Comparison of ENCODE assay signal across 18 cellular contexts in the genomic region with DNA sequence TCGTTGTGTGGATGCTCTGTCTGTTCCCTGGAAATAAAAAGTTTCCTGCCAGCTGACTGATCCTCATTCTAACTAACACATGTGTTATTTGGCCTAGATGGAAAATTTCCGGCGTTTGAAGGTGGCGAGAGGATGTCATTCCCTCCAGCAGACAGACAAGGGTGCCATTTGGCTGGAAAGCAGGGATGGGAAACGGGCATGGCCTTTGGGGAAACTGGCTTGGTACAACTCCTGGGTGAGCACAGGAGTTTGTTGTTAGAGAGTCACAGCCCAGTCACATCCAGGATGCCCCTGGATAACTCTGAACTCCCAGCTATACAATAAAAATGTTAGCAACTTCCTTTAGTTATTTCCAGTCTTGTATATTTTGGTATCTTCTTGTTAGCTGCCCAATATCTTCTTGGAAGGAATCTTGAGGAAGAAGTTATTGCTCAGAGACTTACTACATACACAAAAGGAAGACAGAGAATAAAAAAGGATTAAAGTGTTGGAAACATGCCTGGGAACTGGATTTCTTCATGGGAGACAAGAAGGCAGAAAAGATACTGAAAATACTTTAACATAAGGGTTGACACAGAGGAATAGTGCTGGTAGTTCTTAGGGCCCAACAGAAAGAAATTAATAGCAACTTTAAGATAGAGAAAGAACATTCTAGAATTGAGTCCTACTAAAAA. TPM values are rescaled to one million over a fixed set of nuclear protein-coding genes. Genes with fewer than 3 reads are reported as not detected.
DNase-seq lines count a peak whose midpoint lies in the region; ATAC-seq, FAIRE-seq and TF ChIP-seq lines count a peak whose summit lies in the region.
"Had no signal": no experiment of that assay in that cellular context is flagged by ENCODE, and none has a peak within 500 bp of the region (broad histone marks: within the 10 kb centered on the region; RNA-seq: fewer than 3 reads in every experiment).

No MANE protein-coding gene starts in this region.

- DNase-seq in GM23248, result peak; percentile 47
- no peak for DNase-seq in bronchial epithelial cell (ENCODE audit: low read depth)
- peak; percentile 62 for DNase-seq in skeletal muscle cell (ENCODE audit: low read depth)
- no peak for DNase-seq in NCI-H2227 (lab: John Stamatoyannopoulos, UW; ENCODE audit: unreplicated experiment)
- DNase-seq in stimulated activated effector memory CD8-positive, alpha-beta T cell treated with anti-CD3 and anti-CD28 coated beads, Interleukin-12 subunit alpha, Interleukin-12 subunit beta, amount 100 ng/mL, for 72 hours (ENCODE audit: low spot score in 2 of 2), result no peak
- DNase-seq: activated CD4-positive, alpha-beta T cell treated with anti-CD3 and anti-CD28 coated beads, Interleukin-2, amount 10 ng/mL, durations not matched to agents 7 days and 5 days; activated T-cell treated with anti-CD3 and anti-CD28 coated beads, Interleukin-2, amount 50 U/mL, for 1 hour; BE2C; GDM1; NCI-H187 treated with DMSO at 0.1 percent for 48 hours; NCI-H526; stimulated activated naive CD8-positive, alpha-beta T cell treated with anti-CD3 and anti-CD28 coated beads, Interleukin-15, amount 100 ng/mL, for 72 hours had no signal

- no peak overlapping the region for H3K4me3 Mint-ChIP-seq in stimulated activated effector memory CD8-positive, alpha-beta T cell treated with anti-CD3 and anti-CD28 coated beads, Interleukin-12 subunit alpha, Interleukin-12 subunit beta, amount 100 ng/mL, for 72 hours
- H3K4me3 Mint-ChIP-seq: activated CD4-positive, alpha-beta T cell treated with anti-CD3 and anti-CD28 coated beads, Interleukin-2, amount 10 ng/mL, durations not matched to agents 7 days and 5 days; activated naive CD8-positive, alpha-beta T cell; stimulated activated naive CD8-positive, alpha-beta T cell treated with anti-CD3 and anti-CD28 coated beads, Interleukin-15, amount 100 ng/mL, for 72 hours had no signal

- H3K27ac ChIP-seq in GM23248, result peak overlapping the region; percentile 38
- H3K27ac ChIP-seq in gastroesophageal sphincter, result peak overlapping the region in 3 of 4 donors; percentile 28 to 71 (median 50)
- H3K27ac ChIP-seq: SK-N-MC had no signal

- H3K9ac ChIP-seq in GM23248, result no peak overlapping the region

- H4K20me1 ChIP-seq in GM23248 (ENCODE audit: insufficient read depth), result no peaks in the 10 kb centered on the region

- H3K9me3 ChIP-seq in GM23248 (ENCODE audit: low read depth), result no peaks in the 10 kb centered on the region
- H3K9me3 ChIP-seq in gastroesophageal sphincter, result no peaks in the 10 kb centered on the region
- H3K9me3 ChIP-seq: BE2C had no signal

- 27 to 49% methylated on average over 5 of the region's 5 CpGs for WGBS in GM23248 (ENCODE audit: low coverage in 1 of 2, low lambda C conversion rate in 2 of 2, missing lambda C conversion rate in 2 of 2), 2 experiments
- WGBS in gastroesophageal sphincter (ENCODE audit: low coverage in 1 of 2), 2 donors, result 19 to 60% methylated on average over 1 to 5 of the region's 5 CpGs

- H3K4me2 ChIP-seq in GM23248 (ENCODE audit: unreplicated experiment), result peak overlapping the region; percentile 44

- TF ChIP-seq POLR2A in gastroesophageal sphincter (IDR thresholded peaks at IDR 0.05), result no peak

- H3K27ac Mint-ChIP-seq in stimulated activated effector memory CD8-positive, alpha-beta T cell treated with anti-CD3 and anti-CD28 coated beads, Interleukin-12 subunit alpha, Interleukin-12 subunit beta, amount 100 ng/mL, for 72 hours, result no peak overlapping the region
- H3K27ac Mint-ChIP-seq: activated CD4-positive, alpha-beta T cell treated with anti-CD3 and anti-CD28 coated beads, Interleukin-2, amount 10 ng/mL, durations not matched to agents 7 days and 5 days; activated naive CD8-positive, alpha-beta T cell; stimulated activated naive CD8-positive, alpha-beta T cell treated with anti-CD3 and anti-CD28 coated beads, Interleukin-15, amount 100 ng/mL, for 72 hours had no signal

- H3K9me2 ChIP-seq in GM23248 (ENCODE audit: insufficient read depth), result no peaks in the 10 kb centered on the region; the same call in none of the 2 replicates

- TF ChIP-seq EP300 in gastroesophageal sphincter (IDR thresholded peaks at IDR 0.05), result no peak

- H3K36me3 ChIP-seq in GM23248 (ENCODE audit: low read depth) (no peaks in the 10 kb centered on the region), bronchial epithelial cell (ENCODE audit: control insufficient read depth, insufficient read depth, low read length) (no peaks in the 10 kb centered on the region), gastroesophageal sphincter (no peaks in the 10 kb centered on the region)
- H3K36me3 ChIP-seq: BE2C had no signal

- H3K4me3 ChIP-seq in GM23248 (no peak overlapping the region), bronchial epithelial cell (ENCODE audit: low read depth, low read length) (no peak overlapping the region), gastroesophageal sphincter (no peak overlapping the region), skeletal muscle cell (ENCODE audit: low read depth, low read length) (no peak overlapping the region)
- H3K4me3 ChIP-seq: SK-N-MC had no signal

- TF ChIP-seq CTCF in bronchial epithelial cell (IDR thresholded peaks at IDR 0.05; ENCODE audit: insufficient read depth, low read length, severe bottlenecking) (no peak), gastroesophageal sphincter (IDR thresholded peaks at IDR 0.05) (no peak)

- peaks cover 43% of the 10 kb centered on the region for H3K4me1 ChIP-seq in GM23248 (ENCODE audit: insufficient read depth)
- H3K4me1 ChIP-seq in gastroesophageal sphincter, result peaks cover 3 to 38% (median 11%) of the 10 kb centered on the region in 3 donors
- H3K4me1 ChIP-seq: BE2C had no signal

- no peaks in the 10 kb centered on the region for H3K79me2 ChIP-seq in GM23248 (ENCODE audit: insufficient read depth)

- FAIRE-seq in bronchial epithelial cell (lab: Jason Lieb, UNC), result peak; percentile 13

- H3K27me3 ChIP-seq in GM23248 (replicated peaks; ENCODE audit: insufficient read depth), result no peaks in the 10 kb centered on the region
- H3K27me3 ChIP-seq in bronchial epithelial cell (ENCODE audit: control insufficient read depth, insufficient read depth, low read length), result no peaks in the 10 kb centered on the region
- H3K27me3 ChIP-seq in gastroesophageal sphincter, result no peaks in the 10 kb centered on the region
- H3K27me3 ChIP-seq: BE2C had no signal

- no peaks in the 10 kb centered on the region for H3K9me3 Mint-ChIP-seq in stimulated activated effector memory CD8-positive, alpha-beta T cell treated with anti-CD3 and anti-CD28 coated beads, Interleukin-12 subunit alpha, Interleukin-12 subunit beta, amount 100 ng/mL, for 72 hours
- H3K9me3 Mint-ChIP-seq: activated CD4-positive, alpha-beta T cell treated with anti-CD3 and anti-CD28 coated beads, Interleukin-2, amount 10 ng/mL, durations not matched to agents 7 days and 5 days; stimulated activated naive CD8-positive, alpha-beta T cell treated with anti-CD3 and anti-CD28 coated beads, Interleukin-15, amount 100 ng/mL, for 72 hours had no signal

- in situ Hi-C loops in GM23248 (cut with MboI), result no loop called here

- ATAC-seq in gastroesophageal sphincter (no peak), HG03469 (IDR thresholded peaks at IDR 0.05; ENCODE audit: unreplicated experiment) (no peak), GM19324 (IDR thresholded peaks at IDR 0.05; ENCODE audit: low FRiP score, unreplicated experiment) (no peak)
- ATAC-seq in stimulated activated effector memory CD8-positive, alpha-beta T cell treated with anti-CD3 and anti-CD28 coated beads, Interleukin-12 subunit alpha, Interleukin-12 subunit beta, amount 100 ng/mL, for 72 hours, result no peak
- ATAC-seq: stimulated activated naive CD8-positive, alpha-beta T cell treated with anti-CD3 and anti-CD28 coated beads, Interleukin-15, amount 100 ng/mL, for 72 hours had no signal

- no peaks in the 10 kb centered on the region for H3K4me1 Mint-ChIP-seq in stimulated activated effector memory CD8-positive, alpha-beta T cell treated with anti-CD3 and anti-CD28 coated beads, Interleukin-12 subunit alpha, Interleukin-12 subunit beta, amount 100 ng/mL, for 72 hours
- H3K4me1 Mint-ChIP-seq: activated CD4-positive, alpha-beta T cell treated with anti-CD3 and anti-CD28 coated beads, Interleukin-2, amount 10 ng/mL, durations not matched to agents 7 days and 5 days; stimulated activated naive CD8-positive, alpha-beta T cell treated with anti-CD3 and anti-CD28 coated beads, Interleukin-15, amount 100 ng/mL, for 72 hours had no signal

- H3K36me3 Mint-ChIP-seq in stimulated activated effector memory CD8-positive, alpha-beta T cell treated with anti-CD3 and anti-CD28 coated beads, Interleukin-12 subunit alpha, Interleukin-12 subunit beta, amount 100 ng/mL, for 72 hours, result no peaks in the 10 kb centered on the region
- H3K36me3 Mint-ChIP-seq: activated naive CD8-positive, alpha-beta T cell had no signal

- peak overlapping the region; percentile 3; the same call in 1 of the 2 replicates for H2AFZ ChIP-seq in GM23248

- peaks cover 34% of the 10 kb centered on the region for H3F3A ChIP-seq in GM23248 (ENCODE audit: insufficient read depth)

RNA-seq across cellular contexts. Expression of a gene that starts 41.9 kb away (rescaled TPM):
- total RNA-seq in GM23248 (2014; rRNA removed; shearing (Covaris generic)), result 7.1 and 10.2 TPM in 2 replicates
- polyA plus RNA-seq in GM23248 (2016; fragmentation: Nextera tagmentation; extraction: Ambion mirVana), result 4.3 and 5.0 TPM in 2 replicates
- total RNA-seq in bronchial epithelial cell, result under 0.01 and 0.26 TPM in 2 replicates
- 10 to 100 TPM in 3 of 4 donors, 1 to 10 TPM in 1; 4.4 to 25.3 (median 13.2) TPM for total RNA-seq in gastroesophageal sphincter
- total RNA-seq: activated CD4-positive, alpha-beta T cell treated with anti-CD3 and anti-CD28 coated beads, Interleukin-2, amount 10 ng/mL, durations not matched to agents 7 days and 5 days; OCI-LY7 had no signal

Comparison
In these comparisons a context has a peak if more than half of its experiments do, and no peak if none do; other contexts are left out.
1. DNase-seq: peak in GM23248 (single experiment) and skeletal muscle cell (single experiment); none in bronchial epithelial cell (single experiment), NCI-H2227 (single experiment) and stimulated activated effector memory CD8-positive, alpha-beta T cell treated with anti-CD3 and anti-CD28 coated beads, Interleukin-12 subunit alpha, Interleukin-12 subunit beta, amount 100 ng/mL, for 72 hours (0 of 2).